ENCODE assay signal across 17 cellular contexts in the genomic region with DNA sequence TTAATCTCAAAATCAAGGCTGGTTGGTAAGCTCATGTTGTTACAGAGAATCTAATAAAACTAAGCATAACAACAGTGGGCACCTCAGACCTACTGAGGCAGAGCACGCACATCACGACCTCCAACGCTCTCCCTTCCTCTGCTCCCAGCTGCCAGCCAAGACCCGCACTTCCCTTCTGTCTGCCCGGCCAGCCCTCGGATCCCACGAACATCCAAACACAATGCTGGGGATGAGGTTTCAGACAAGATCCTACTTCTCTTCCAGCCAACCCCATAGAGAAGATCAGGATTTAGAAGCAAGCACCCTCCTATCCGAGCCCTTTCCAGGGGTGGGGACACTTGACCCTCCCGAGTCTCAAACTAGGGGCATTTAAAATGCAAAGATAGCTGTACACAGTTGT. TPM values are rescaled to one million over a fixed set of nuclear protein-coding genes. Genes with fewer than 3 reads are reported as not detected.
A peak's percentile ranks its signal among the peaks of the same experiment; 100 is the strongest.
DNase-seq lines count a peak whose midpoint lies in the region; ATAC-seq and TF ChIP-seq lines count a peak whose summit lies in the region.
"Had no signal": no experiment of that assay in that cellular context is flagged by ENCODE, and none has a peak within 500 bp of the region (broad histone marks: within the 10 kb centered on the region; RNA-seq: fewer than 3 reads in every experiment).

No MANE protein-coding gene starts in this region.

- no peak overlapping the region for H3K4me2 ChIP-seq in mesenchymal stem cell (ENCODE audit: low read length, poor library complexity, severe bottlenecking)
- H3K4me2 ChIP-seq: BLaER1 had no signal

- H3K79me1 ChIP-seq in mesenchymal stem cell (replicated peaks; ENCODE audit: low read length, poor library complexity, severe bottlenecking), result peaks cover 6% of the 10 kb centered on the region

- no peak overlapping the region for H4K8ac ChIP-seq in mesenchymal stem cell (ENCODE audit: low read length)

- no peaks in the 10 kb centered on the region for H3K27me3 ChIP-seq in mesenchymal stem cell (ENCODE audit: control insufficient read depth in 1 of 2, insufficient read depth in 1 of 2, low read length in 2 of 2)
- H3K27me3 ChIP-seq: BLaER1 had no signal

- H2BK120ac ChIP-seq in mesenchymal stem cell (ENCODE audit: low read depth, low read length), result peak overlapping the region; percentile 45

- no peak for ATAC-seq in stimulated activated naive B cell treated with anti-CD40 and anti-IgM and Interleukin-4, amounts not matched to agents 10 μg/mL and 1 μg/mL and 100 μg/mL, for 72 hours (replicated peaks)
- no peak for ATAC-seq in HG02973 (IDR thresholded peaks at IDR 0.05; ENCODE audit: unreplicated experiment)

- no peak overlapping the region for H3K4me3 ChIP-seq in mesenchymal stem cell (ENCODE audit: insufficient read depth in 1 of 2, low read depth in 1 of 2, low read length in 2 of 2)
- H3K4me3 ChIP-seq: BLaER1 had no signal

- H3K4me1 ChIP-seq in mesenchymal stem cell (ENCODE audit: control insufficient read depth, insufficient read depth, low read depth, low read length), result peaks cover 4% of the 10 kb centered on the region
- H3K4me1 ChIP-seq: BLaER1, Caco-2 had no signal

- no peak overlapping the region for H3K4ac ChIP-seq in mesenchymal stem cell (ENCODE audit: low read depth in 1 of 2, low read length in 2 of 2)

- H2BK15ac ChIP-seq in mesenchymal stem cell (ENCODE audit: low read depth, poor library complexity, severe bottlenecking), result no peak overlapping the region

- no peaks in the 10 kb centered on the region for H3K9me3 ChIP-seq in mesenchymal stem cell (ENCODE audit: control insufficient read depth, low read length)
- H3K9me3 ChIP-seq: BLaER1, Caco-2 had no signal

- no peaks in the 10 kb centered on the region for H3K36me3 Mint-ChIP-seq in activated naive CD4-positive, alpha-beta T cell treated with anti-CD3 and anti-CD28 coated beads, Interleukin-2, amount 50 U/mL, for 24 hours
- peaks cover 1% of the 10 kb centered on the region for H3K36me3 Mint-ChIP-seq in activated naive CD4-positive, alpha-beta T cell treated with anti-CD3 and anti-CD28 coated beads for 36 hours (ENCODE audit: low read depth)
- H3K36me3 Mint-ChIP-seq in progenitor cell of endocrine pancreas (ENCODE audit: insufficient read depth), result peaks cover 4% of the 10 kb centered on the region
- H3K36me3 Mint-ChIP-seq in stimulated activated naive B cell treated with anti-CD40 and anti-IgM and Interleukin-4, amounts not matched to agents 10 μg/mL and 1 μg/mL and 100 μg/mL, for 72 hours, result peaks cover 20 to 21% of the 10 kb centered on the region in 2 donors

- no peak overlapping the region for H3K4me3 Mint-ChIP-seq in activated naive CD4-positive, alpha-beta T cell treated with anti-CD3 and anti-CD28 coated beads, Interleukin-2, amount 50 U/mL, for 24 hours
- no peak overlapping the region for H3K4me3 Mint-ChIP-seq in activated naive CD4-positive, alpha-beta T cell treated with anti-CD3 and anti-CD28 coated beads for 36 hours
- no peak overlapping the region for H3K4me3 Mint-ChIP-seq in progenitor cell of endocrine pancreas (ENCODE audit: low read depth)
- H3K4me3 Mint-ChIP-seq in stimulated activated naive B cell treated with anti-CD40 and anti-IgM and Interleukin-4, amounts not matched to agents 10 μg/mL and 1 μg/mL and 100 μg/mL, for 72 hours, result no peak overlapping the region
- H3K4me3 Mint-ChIP-seq: CD8-positive, alpha-beta memory T cell; H9 had no signal

- intact Hi-C loops in activated naive CD4-positive, alpha-beta T cell treated with anti-CD3 and anti-CD28 coated beads for 36 hours (cut with micrococcal nuclease), result no loop called here

- H3K23ac ChIP-seq in mesenchymal stem cell (ENCODE audit: low read length in 2 of 2), result no peak overlapping the region

- H2BK12ac ChIP-seq in mesenchymal stem cell (ENCODE audit: low read length in 2 of 2), result peak overlapping the region in 1 of 2 experiments; percentile 12

- no peak overlapping the region for H3K27ac ChIP-seq in mesenchymal stem cell (ENCODE audit: low read length, poor library complexity, severe bottlenecking)
- H3K27ac ChIP-seq: 22Rv1, BLaER1 had no signal

- H3K27ac Mint-ChIP-seq in activated naive CD4-positive, alpha-beta T cell treated with anti-CD3 and anti-CD28 coated beads, Interleukin-2, amount 50 U/mL, for 24 hours, result peak overlapping the region; percentile 42
- no peak overlapping the region for H3K27ac Mint-ChIP-seq in activated naive CD4-positive, alpha-beta T cell treated with anti-CD3 and anti-CD28 coated beads for 36 hours
- peak overlapping the region; percentile 9 for H3K27ac Mint-ChIP-seq in progenitor cell of endocrine pancreas
- peak overlapping the region; percentile 49 for H3K27ac Mint-ChIP-seq in stimulated activated naive B cell treated with anti-CD40 and anti-IgM and Interleukin-4, amounts not matched to agents 10 μg/mL and 1 μg/mL and 100 μg/mL, for 72 hours
- H3K27ac Mint-ChIP-seq: CD8-positive, alpha-beta memory T cell had no signal

- no peaks in the 10 kb centered on the region for H3K4me1 Mint-ChIP-seq in activated naive CD4-positive, alpha-beta T cell treated with anti-CD3 and anti-CD28 coated beads, Interleukin-2, amount 50 U/mL, for 24 hours
- peaks cover 5% of the 10 kb centered on the region for H3K4me1 Mint-ChIP-seq in activated naive CD4-positive, alpha-beta T cell treated with anti-CD3 and anti-CD28 coated beads for 36 hours (ENCODE audit: low read depth)
- peaks cover 19% of the 10 kb centered on the region for H3K4me1 Mint-ChIP-seq in progenitor cell of endocrine pancreas (ENCODE audit: low read depth)
- H3K4me1 Mint-ChIP-seq in stimulated activated naive B cell treated with anti-CD40 and anti-IgM and Interleukin-4, amounts not matched to agents 10 μg/mL and 1 μg/mL and 100 μg/mL, for 72 hours, result peaks cover 4 to 11% of the 10 kb centered on the region in 2 donors

- H3K27me3 Mint-ChIP-seq in activated naive CD4-positive, alpha-beta T cell treated with anti-CD3 and anti-CD28 coated beads, Interleukin-2, amount 50 U/mL, for 24 hours, result no peaks in the 10 kb centered on the region
- no peaks in the 10 kb centered on the region for H3K27me3 Mint-ChIP-seq in activated naive CD4-positive, alpha-beta T cell treated with anti-CD3 and anti-CD28 coated beads for 36 hours (ENCODE audit: low read depth)
- H3K27me3 Mint-ChIP-seq in progenitor cell of endocrine pancreas, result no peaks in the 10 kb centered on the region
- H3K27me3 Mint-ChIP-seq in stimulated activated naive B cell treated with anti-CD40 and anti-IgM and Interleukin-4, amounts not matched to agents 10 μg/mL and 1 μg/mL and 100 μg/mL, for 72 hours, result no peaks in the 10 kb centered on the region
- H3K27me3 Mint-ChIP-seq: CD8-positive, alpha-beta memory T cell had no signal

- H3K36me3 ChIP-seq in mesenchymal stem cell (ENCODE audit: control insufficient read depth in 1 of 2, insufficient read depth in 2 of 2, low read depth in 1 of 2, low read length in 2 of 2), result peaks cover 7 to 17% of the 10 kb centered on the region in 2 experiments

- CTCF ChIA-PET in activated naive CD4-positive, alpha-beta T cell treated with anti-CD3 and anti-CD28 coated beads for 36 hours (lab: Charles Lee), result interaction anchor here (0.6 to 1.4 kb wide), 2 partner anchors 34 to 426 kb away, joined by 3 read pairs; no protein-coding TSS in a partner anchor

- H4K91ac ChIP-seq in mesenchymal stem cell (ENCODE audit: low read length), result no peak overlapping the region

- no peak overlapping the region for H2AFZ ChIP-seq in mesenchymal stem cell (ENCODE audit: low read depth, low read length)

- 94% methylated on average over 9 of the region's 9 CpGs for WGBS in mesenchymal stem cell

- H3K18ac ChIP-seq in mesenchymal stem cell (ENCODE audit: low read depth in 1 of 2, low read length in 2 of 2), result peak overlapping the region in 1 of 2 experiments; percentile 25

- no peak overlapping the region for H3K9ac ChIP-seq in mesenchymal stem cell (ENCODE audit: low read length)
- H3K9ac ChIP-seq: BLaER1 had no signal

- no peak for TF ChIP-seq CTCF in progenitor cell of endocrine pancreas (IDR thresholded peaks at IDR 0.05; ENCODE audit: unreplicated experiment)

- no peak for DNase-seq in activated naive CD4-positive, alpha-beta T cell treated with anti-CD3 and anti-CD28 coated beads for 36 hours
- DNase-seq in mesenchymal stem cell, result no peak
- DNase-seq in progenitor cell of endocrine pancreas (ENCODE audit: low spot score, unreplicated experiment), result no peak
- DNase-seq in stimulated activated naive B cell treated with anti-CD40 and anti-IgM and Interleukin-4, amounts not matched to agents 10 μg/mL and 1 μg/mL and 100 μg/mL, for 72 hours, result no peak
- no peak for DNase-seq in retina
- no peak for DNase-seq in NCI-H526 treated with DMSO at 0.1 percent for 48 hours (lab: John Stamatoyannopoulos, UW)
- DNase-seq: AML-193; Caco-2; CD8-positive, alpha-beta memory T cell; DND-41; GDM1; GOT3; H9 had no signal

- no peaks in the 10 kb centered on the region for H3K9me3 Mint-ChIP-seq in activated naive CD4-positive, alpha-beta T cell treated with anti-CD3 and anti-CD28 coated beads, Interleukin-2, amount 50 U/mL, for 24 hours
- H3K9me3 Mint-ChIP-seq in activated naive CD4-positive, alpha-beta T cell treated with anti-CD3 and anti-CD28 coated beads for 36 hours, result no peaks in the 10 kb centered on the region
- H3K9me3 Mint-ChIP-seq in progenitor cell of endocrine pancreas (ENCODE audit: low read depth), result no peaks in the 10 kb centered on the region
- H3K9me3 Mint-ChIP-seq in stimulated activated naive B cell treated with anti-CD40 and anti-IgM and Interleukin-4, amounts not matched to agents 10 μg/mL and 1 μg/mL and 100 μg/mL, for 72 hours, result no peaks in the 10 kb centered on the region
- H3K9me3 Mint-ChIP-seq: CD8-positive, alpha-beta memory T cell; H9 had no signal

- no peak overlapping the region for H2BK5ac ChIP-seq in mesenchymal stem cell (ENCODE audit: low read depth, low read length, poor library complexity, severe bottlenecking)

- H2AK5ac ChIP-seq in mesenchymal stem cell (ENCODE audit: low read length, severe bottlenecking), result no peak overlapping the region

- H3K14ac ChIP-seq in mesenchymal stem cell (ENCODE audit: low read length in 2 of 2), result no peak overlapping the region

RNA-seq across cellular contexts. Expression of a gene that starts 33.1 kb away (rescaled TPM):
- total RNA-seq in activated naive CD4-positive, alpha-beta T cell treated with anti-CD3 and anti-CD28 coated beads for 36 hours, result 10 to 100 TPM; 79.8 to 82.5 TPM
- 34.0 TPM for polyA plus RNA-seq in mesenchymal stem cell (2013, experiment 1 of 2)
- 33.7 TPM for polyA plus RNA-seq in mesenchymal stem cell (2013, experiment 2 of 2)
- total RNA-seq in progenitor cell of endocrine pancreas, result 228 and 235 TPM in 2 replicates
